In genomic region chr7:81839708-81840359, GRCh38 we compare ENCODE assay signal across 16 cellular contexts.
A peak's percentile ranks its signal among the peaks of the same experiment; 100 is the strongest.
DNase-seq lines count a peak whose midpoint lies in the region; ATAC-seq and TF ChIP-seq lines count a peak whose summit lies in the region.
"Had no signal": no experiment of that assay in that cellular context is flagged by ENCODE, and none has a peak within 500 bp of the region (broad histone marks: within the 10 kb centered on the region; RNA-seq: fewer than 3 reads in every experiment).

No MANE protein-coding gene starts in this region.

- ATAC-seq in GM18505 (IDR thresholded peaks at IDR 0.05; ENCODE audit: unreplicated experiment) (peak; percentile 92), GM21360 (IDR thresholded peaks at IDR 0.05; ENCODE audit: unreplicated experiment) (peak; percentile 95), HG02938 (IDR thresholded peaks at IDR 0.05; ENCODE audit: unreplicated experiment) (peak; percentile 95), HG03520 (IDR thresholded peaks at IDR 0.05; ENCODE audit: unreplicated experiment) (peak; percentile 82)
- ATAC-seq: activated CD4-positive, alpha-beta T cell treated with anti-CD3 and anti-CD28 coated beads for 36 hours; psoas muscle had no signal

- no peak for TF ChIP-seq POLR2A in GM18505 (IDR thresholded peaks at IDR 0.05; ENCODE audit: borderline replicate concordance, extremely low read depth, insufficient read depth, insufficient read length)

- POLR2A ChIA-PET in RWPE1 (lab: Yijun Ruan, JAX; ENCODE audit: low non-redundant PET): no interaction called here

- no peak for TF ChIP-seq CTCF in RWPE1 (conservative IDR thresholded peaks at IDR 0.05; ENCODE audit: low read depth)

- CTCF ChIA-PET in RWPE1 (lab: Yijun Ruan, JAX): no interaction called here

- H3K27ac ChIP-seq in RWPE1: no peak overlapping the region
- H3K27ac ChIP-seq: psoas muscle had no signal

- DNase-seq in RWPE1 (ENCODE audit: low spot score) (no peak), occipital lobe (lab: John Stamatoyannopoulos, UW) (no peak), T-helper 2 cell (no peak)
- DNase-seq in activated CD4-positive, alpha-beta T cell treated with anti-CD3 and anti-CD28 coated beads for 1 hour: no peak
- DNase-seq: activated CD4-positive, alpha-beta T cell treated with anti-CD3 and anti-CD28 coated beads for 36 hours; DMS79; effector CD8-positive, alpha-beta T cell; foreskin melanocyte; HFFc6; NCI-H2107; psoas muscle; stimulated activated CD4-positive, alpha-beta T cell treated with anti-CD3 and anti-CD28 coated beads, Interleukin-2, amount 100 ng/mL, for 24 hours had no signal
